In genomic region chr2:88707003-88707402, GRCh38 we compare ENCODE assay signal across 1 cellular context.
A peak's percentile ranks its signal among the peaks of the same experiment; 100 is the strongest.
TF ChIP-seq lines count a peak whose summit lies in the region.

No MANE protein-coding gene starts in this region.

TF ChIP-seq in HepG2, 621 proteins besides CTCF, POLR2A, EP300 and RAD21 (continued from another document and continues in another):
- TF ChIP-seq, protein P1, sequence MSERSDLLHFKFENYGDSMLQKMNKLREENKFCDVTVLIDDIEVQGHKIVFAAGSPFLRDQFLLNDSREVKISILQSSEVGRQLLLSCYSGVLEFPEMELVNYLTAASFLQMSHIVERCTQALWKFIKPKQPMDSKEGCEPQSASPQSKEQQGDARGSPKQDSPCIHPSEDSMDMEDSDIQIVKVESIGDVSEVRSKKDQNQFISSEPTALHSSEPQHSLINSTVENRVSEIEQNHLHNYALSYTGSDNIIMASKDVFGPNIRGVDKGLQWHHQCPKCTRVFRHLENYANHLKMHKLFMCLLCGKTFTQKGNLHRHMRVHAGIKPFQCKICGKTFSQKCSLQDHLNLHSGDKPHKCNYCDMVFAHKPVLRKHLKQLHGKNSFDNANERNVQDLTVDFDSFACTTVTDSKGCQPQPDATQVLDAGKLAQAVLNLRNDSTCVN (CRISPR knock-in tag; IDR thresholded peaks at IDR 0.05; ENCODE audit: borderline replicate concordance) = no peak
- 0 out of 2 replicates have a peak, but pooled peaks have one; percentile 18 for TF ChIP-seq MLX (CRISPR knock-in tag; IDR thresholded peaks at IDR 0.05)
- TF ChIP-seq, protein P2, sequence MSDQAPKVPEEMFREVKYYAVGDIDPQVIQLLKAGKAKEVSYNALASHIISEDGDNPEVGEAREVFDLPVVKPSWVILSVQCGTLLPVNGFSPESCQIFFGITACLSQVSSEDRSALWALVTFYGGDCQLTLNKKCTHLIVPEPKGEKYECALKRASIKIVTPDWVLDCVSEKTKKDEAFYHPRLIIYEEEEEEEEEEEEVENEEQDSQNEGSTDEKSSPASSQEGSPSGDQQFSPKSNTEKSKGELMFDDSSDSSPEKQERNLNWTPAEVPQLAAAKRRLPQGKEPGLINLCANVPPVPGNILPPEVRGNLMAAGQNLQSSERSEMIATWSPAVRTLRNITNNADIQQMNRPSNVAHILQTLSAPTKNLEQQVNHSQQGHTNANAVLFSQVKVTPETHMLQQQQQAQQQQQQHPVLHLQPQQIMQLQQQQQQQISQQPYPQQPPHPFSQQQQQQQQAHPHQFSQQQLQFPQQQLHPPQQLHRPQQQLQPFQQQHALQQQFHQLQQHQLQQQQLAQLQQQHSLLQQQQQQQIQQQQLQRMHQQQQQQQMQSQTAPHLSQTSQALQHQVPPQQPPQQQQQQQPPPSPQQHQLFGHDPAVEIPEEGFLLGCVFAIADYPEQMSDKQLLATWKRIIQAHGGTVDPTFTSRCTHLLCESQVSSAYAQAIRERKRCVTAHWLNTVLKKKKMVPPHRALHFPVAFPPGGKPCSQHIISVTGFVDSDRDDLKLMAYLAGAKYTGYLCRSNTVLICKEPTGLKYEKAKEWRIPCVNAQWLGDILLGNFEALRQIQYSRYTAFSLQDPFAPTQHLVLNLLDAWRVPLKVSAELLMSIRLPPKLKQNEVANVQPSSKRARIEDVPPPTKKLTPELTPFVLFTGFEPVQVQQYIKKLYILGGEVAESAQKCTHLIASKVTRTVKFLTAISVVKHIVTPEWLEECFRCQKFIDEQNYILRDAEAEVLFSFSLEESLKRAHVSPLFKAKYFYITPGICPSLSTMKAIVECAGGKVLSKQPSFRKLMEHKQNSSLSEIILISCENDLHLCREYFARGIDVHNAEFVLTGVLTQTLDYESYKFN (CRISPR knock-in tag; conservative IDR thresholded peaks at IDR 0.05) = peak; percentile 47; the same call in 1 of the 2 replicates
- no peak for TF ChIP-seq TSC22D2 (CRISPR knock-in tag; IDR thresholded peaks at IDR 0.05; ENCODE audit: borderline replicate concordance)
- TF ChIP-seq, protein P3, sequence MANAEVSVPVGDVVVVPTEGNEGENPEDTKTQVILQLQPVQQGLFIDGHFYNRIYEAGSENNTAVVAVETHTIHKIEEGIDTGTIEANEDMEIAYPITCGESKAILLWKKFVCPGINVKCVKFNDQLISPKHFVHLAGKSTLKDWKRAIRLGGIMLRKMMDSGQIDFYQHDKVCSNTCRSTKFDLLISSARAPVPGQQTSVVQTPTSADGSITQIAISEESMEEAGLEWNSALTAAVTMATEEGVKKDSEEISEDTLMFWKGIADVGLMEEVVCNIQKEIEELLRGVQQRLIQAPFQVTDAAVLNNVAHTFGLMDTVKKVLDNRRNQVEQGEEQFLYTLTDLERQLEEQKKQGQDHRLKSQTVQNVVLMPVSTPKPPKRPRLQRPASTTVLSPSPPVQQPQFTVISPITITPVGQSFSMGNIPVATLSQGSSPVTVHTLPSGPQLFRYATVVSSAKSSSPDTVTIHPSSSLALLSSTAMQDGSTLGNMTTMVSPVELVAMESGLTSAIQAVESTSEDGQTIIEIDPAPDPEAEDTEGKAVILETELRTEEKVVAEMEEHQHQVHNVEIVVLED (CRISPR knock-in tag; IDR thresholded peaks at IDR 0.05; ENCODE audit: borderline replicate concordance) = peak; percentile 22; the same call in 1 of the 2 replicates
- TF ChIP-seq, protein P4, sequence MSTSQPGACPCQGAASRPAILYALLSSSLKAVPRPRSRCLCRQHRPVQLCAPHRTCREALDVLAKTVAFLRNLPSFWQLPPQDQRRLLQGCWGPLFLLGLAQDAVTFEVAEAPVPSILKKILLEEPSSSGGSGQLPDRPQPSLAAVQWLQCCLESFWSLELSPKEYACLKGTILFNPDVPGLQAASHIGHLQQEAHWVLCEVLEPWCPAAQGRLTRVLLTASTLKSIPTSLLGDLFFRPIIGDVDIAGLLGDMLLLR (CRISPR knock-in tag; IDR thresholded peaks at IDR 0.05) = no peak
- peak; percentile 77 for TF ChIP-seq GATAD2A (CRISPR knock-in tag; IDR thresholded peaks at IDR 0.05)
- peak; percentile 64; the same call in 1 of the 2 replicates for TF ChIP-seq NCOA2 (CRISPR knock-in tag; IDR thresholded peaks at IDR 0.05)
- TF ChIP-seq CREM (IDR thresholded peaks at IDR 0.05) = 0 out of 2 replicates have a peak, but pooled peaks have one; percentile 42
- no peak for TF ChIP-seq CREM (CRISPR knock-in tag; IDR thresholded peaks at IDR 0.05)
- no peak for TF ChIP-seq SIN3B (IDR thresholded peaks at IDR 0.05; ENCODE audit: low read length)
- no peak for TF ChIP-seq U2AF1 (optimal IDR thresholded peaks at IDR 0.05; ENCODE audit: low read depth, low read length)
- peak; percentile 80; the same call in 1 of the 2 replicates for TF ChIP-seq NFIC (IDR thresholded peaks at IDR 0.05; ENCODE audit: low read length)
- TF ChIP-seq ZNF644 (CRISPR knock-in tag; IDR thresholded peaks at IDR 0.05; ENCODE audit: low read depth) = peak; percentile 99
- TF ChIP-seq KAT2B (IDR thresholded peaks at IDR 0.05; ENCODE audit: borderline replicate concordance, low read depth, low read length) = no peak
- no peak for TF ChIP-seq ZNF496 (CRISPR knock-in tag; IDR thresholded peaks at IDR 0.05; ENCODE audit: insufficient replicate concordance)
- no peak for TF ChIP-seq SOX6 (IDR thresholded peaks at IDR 0.05)
- peak; percentile 84 for TF ChIP-seq SOX6 (CRISPR knock-in tag; IDR thresholded peaks at IDR 0.05)
- no peak for TF ChIP-seq KMT2B (CRISPR knock-in tag; IDR thresholded peaks at IDR 0.05)
- TF ChIP-seq CBX1 (IDR thresholded peaks at IDR 0.05; ENCODE audit: low read depth) = no peak
- no peak for TF ChIP-seq ZNF318 (CRISPR knock-in tag; IDR thresholded peaks at IDR 0.05)
- peak; percentile 56; the same call in 1 of the 2 replicates for TF ChIP-seq THAP11 (CRISPR knock-in tag; IDR thresholded peaks at IDR 0.05)
- no peak for TF ChIP-seq TBX2 (CRISPR knock-in tag; IDR thresholded peaks at IDR 0.05; ENCODE audit: borderline replicate concordance)
- peak; percentile 84 for TF ChIP-seq ISL2 (CRISPR knock-in tag; IDR thresholded peaks at IDR 0.05)
- TF ChIP-seq RCOR2 (CRISPR knock-in tag; IDR thresholded peaks at IDR 0.05) = peak; percentile 33; the same call in 1 of the 2 replicates
- no peak for TF ChIP-seq HOXA9 (CRISPR knock-in tag; IDR thresholded peaks at IDR 0.05; ENCODE audit: borderline replicate concordance)
- TF ChIP-seq NPAS2 (CRISPR knock-in tag; IDR thresholded peaks at IDR 0.05; ENCODE audit: borderline replicate concordance) = no peak
- TF ChIP-seq TBL1XR1 (IDR thresholded peaks at IDR 0.05; ENCODE audit: borderline replicate concordance, low read length, partially characterized antibody) = no peak
- no peak for TF ChIP-seq THYN1 (CRISPR knock-in tag; IDR thresholded peaks at IDR 0.05; ENCODE audit: borderline replicate concordance, low read depth)
- TF ChIP-seq ZNF816 (CRISPR knock-in tag; IDR thresholded peaks at IDR 0.05; ENCODE audit: borderline replicate concordance) = no peak
- no peak for TF ChIP-seq SPEN (CRISPR knock-in tag; IDR thresholded peaks at IDR 0.05; ENCODE audit: low read depth)
- no peak for TF ChIP-seq ZNF207 (IDR thresholded peaks at IDR 0.05; ENCODE audit: borderline replicate concordance)
- 0 out of 2 replicates have a peak, but pooled peaks have one; percentile 26 for TF ChIP-seq HOXA5 (CRISPR knock-in tag; IDR thresholded peaks at IDR 0.05)
- no peak for TF ChIP-seq BATF2 (CRISPR knock-in tag; IDR thresholded peaks at IDR 0.05)
- TF ChIP-seq EHMT2 (IDR thresholded peaks at IDR 0.05; ENCODE audit: borderline replicate concordance, low read depth, low read length) = peak; percentile 74; the same call in 1 of the 2 replicates
- TF ChIP-seq, protein P5, sequence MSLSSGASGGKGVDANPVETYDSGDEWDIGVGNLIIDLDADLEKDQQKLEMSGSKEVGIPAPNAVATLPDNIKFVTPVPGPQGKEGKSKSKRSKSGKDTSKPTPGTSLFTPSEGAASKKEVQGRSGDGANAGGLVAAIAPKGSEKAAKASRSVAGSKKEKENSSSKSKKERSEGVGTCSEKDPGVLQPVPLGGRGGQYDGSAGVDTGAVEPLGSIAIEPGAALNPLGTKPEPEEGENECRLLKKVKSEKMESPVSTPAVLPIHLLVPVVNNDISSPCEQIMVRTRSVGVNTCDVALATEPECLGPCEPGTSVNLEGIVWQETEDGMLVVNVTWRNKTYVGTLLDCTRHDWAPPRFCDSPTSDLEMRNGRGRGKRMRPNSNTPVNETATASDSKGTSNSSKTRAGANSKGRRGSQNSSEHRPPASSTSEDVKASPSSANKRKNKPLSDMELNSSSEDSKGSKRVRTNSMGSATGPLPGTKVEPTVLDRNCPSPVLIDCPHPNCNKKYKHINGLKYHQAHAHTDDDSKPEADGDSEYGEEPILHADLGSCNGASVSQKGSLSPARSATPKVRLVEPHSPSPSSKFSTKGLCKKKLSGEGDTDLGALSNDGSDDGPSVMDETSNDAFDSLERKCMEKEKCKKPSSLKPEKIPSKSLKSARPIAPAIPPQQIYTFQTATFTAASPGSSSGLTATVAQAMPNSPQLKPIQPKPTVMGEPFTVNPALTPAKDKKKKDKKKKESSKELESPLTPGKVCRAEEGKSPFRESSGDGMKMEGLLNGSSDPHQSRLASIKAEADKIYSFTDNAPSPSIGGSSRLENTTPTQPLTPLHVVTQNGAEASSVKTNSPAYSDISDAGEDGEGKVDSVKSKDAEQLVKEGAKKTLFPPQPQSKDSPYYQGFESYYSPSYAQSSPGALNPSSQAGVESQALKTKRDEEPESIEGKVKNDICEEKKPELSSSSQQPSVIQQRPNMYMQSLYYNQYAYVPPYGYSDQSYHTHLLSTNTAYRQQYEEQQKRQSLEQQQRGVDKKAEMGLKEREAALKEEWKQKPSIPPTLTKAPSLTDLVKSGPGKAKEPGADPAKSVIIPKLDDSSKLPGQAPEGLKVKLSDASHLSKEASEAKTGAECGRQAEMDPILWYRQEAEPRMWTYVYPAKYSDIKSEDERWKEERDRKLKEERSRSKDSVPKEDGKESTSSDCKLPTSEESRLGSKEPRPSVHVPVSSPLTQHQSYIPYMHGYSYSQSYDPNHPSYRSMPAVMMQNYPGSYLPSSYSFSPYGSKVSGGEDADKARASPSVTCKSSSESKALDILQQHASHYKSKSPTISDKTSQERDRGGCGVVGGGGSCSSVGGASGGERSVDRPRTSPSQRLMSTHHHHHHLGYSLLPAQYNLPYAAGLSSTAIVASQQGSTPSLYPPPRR (CRISPR knock-in tag; IDR thresholded peaks at IDR 0.05; ENCODE audit: borderline replicate concordance) = peak; percentile 29; the same call in 1 of the 2 replicates
- TF ChIP-seq SOX13 (IDR thresholded peaks at IDR 0.05) = peak; percentile 13; the same call in 1 of the 2 replicates
- TF ChIP-seq SOX13 (CRISPR knock-in tag; conservative IDR thresholded peaks at IDR 0.05 in 1 of 2, IDR thresholded peaks at IDR 0.05 in 1 of 2) = peak in 1 of 2 experiments; percentile 95; a peak in 2 of 4 replicates
- no peak for TF ChIP-seq ZMYM4 (CRISPR knock-in tag; IDR thresholded peaks at IDR 0.05)
